Comparison of ENCODE assay signal across 1 cellular context in the genomic region with DNA sequence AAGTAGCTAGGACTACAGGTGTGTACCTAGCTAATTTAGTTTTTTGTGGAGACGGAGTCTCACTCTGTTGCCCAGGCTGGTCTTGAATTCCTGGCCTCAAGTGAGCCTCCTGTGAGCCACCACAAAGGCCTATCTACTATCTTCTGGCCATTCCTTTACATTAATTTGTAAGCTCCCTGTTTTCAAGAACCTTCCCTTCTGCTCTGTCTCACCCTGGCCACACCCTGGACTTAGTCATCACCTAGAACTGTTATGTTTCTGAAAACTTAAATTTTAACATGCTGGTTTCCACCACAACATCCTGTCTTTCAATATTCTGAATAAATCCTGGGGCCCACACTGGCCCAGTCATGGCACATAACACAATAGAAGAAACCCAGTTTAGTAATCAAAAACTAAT.
TF ChIP-seq lines count a peak whose summit lies in the region.

No MANE protein-coding gene starts in this region.

TF ChIP-seq in WTC11, 78 proteins besides CTCF, POLR2A, EP300 and RAD21:
- TF ChIP-seq, protein P1, sequence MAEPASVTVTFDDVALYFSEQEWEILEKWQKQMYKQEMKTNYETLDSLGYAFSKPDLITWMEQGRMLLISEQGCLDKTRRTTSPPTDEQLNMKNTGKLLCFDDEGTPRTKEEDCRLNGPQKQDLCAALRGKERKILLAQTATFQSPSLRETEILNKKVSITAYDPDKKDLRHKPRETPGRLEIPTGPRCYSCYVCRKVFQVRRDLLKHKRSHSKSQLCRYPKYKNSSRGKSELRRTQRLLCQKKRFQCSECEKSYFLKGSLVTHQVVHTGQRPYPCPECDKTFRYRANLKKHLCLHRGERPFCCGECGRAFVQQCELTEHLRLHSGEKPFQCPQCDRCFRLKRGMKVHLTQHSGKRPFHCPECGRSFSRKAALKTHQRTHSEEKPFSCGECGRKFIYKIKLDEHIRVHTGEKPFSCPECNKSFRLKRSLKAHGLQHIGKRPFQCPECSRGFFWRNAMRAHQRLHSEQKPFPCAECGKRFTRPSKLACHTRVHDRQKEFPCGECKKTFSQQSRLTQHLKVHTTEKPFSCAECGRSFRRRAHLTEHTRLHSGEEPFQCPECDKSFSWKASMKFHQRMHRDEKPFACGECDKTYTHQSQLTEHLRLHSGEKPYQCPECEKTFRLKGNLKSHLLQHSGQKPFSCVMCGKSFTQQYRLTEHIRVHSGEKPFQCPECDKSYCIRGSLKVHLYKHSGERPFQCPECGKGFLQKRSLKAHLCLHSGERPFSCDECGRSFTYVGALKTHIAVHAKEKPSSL (CRISPR knock-in tag; conservative IDR thresholded peaks at IDR 0.05): no peak
- TF ChIP-seq, protein P2, sequence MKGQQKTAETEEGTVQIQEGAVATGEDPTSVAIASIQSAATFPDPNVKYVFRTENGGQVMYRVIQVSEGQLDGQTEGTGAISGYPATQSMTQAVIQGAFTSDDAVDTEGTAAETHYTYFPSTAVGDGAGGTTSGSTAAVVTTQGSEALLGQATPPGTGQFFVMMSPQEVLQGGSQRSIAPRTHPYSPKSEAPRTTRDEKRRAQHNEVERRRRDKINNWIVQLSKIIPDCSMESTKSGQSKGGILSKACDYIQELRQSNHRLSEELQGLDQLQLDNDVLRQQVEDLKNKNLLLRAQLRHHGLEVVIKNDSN (CRISPR knock-in tag; IDR thresholded peaks at IDR 0.05): no peak
- TF ChIP-seq, protein P3, sequence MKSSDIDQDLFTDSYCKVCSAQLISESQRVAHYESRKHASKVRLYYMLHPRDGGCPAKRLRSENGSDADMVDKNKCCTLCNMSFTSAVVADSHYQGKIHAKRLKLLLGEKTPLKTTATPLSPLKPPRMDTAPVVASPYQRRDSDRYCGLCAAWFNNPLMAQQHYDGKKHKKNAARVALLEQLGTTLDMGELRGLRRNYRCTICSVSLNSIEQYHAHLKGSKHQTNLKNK (CRISPR knock-in tag; IDR thresholded peaks at IDR 0.05): no peak
- no peak for TF ChIP-seq RELA (CRISPR knock-in tag; IDR thresholded peaks at IDR 0.05; ENCODE audit: borderline replicate concordance)
- TF ChIP-seq GTF2I (CRISPR knock-in tag; conservative IDR thresholded peaks at IDR 0.05): no peak
- TF ChIP-seq RORB (CRISPR knock-in tag; IDR thresholded peaks at IDR 0.05): no peak
- TF ChIP-seq CREB1 (CRISPR knock-in tag; IDR thresholded peaks at IDR 0.05): no peak
- TF ChIP-seq ZNF423 (CRISPR knock-in tag; IDR thresholded peaks at IDR 0.05): no peak
- TF ChIP-seq CBFB (CRISPR knock-in tag; IDR thresholded peaks at IDR 0.05; ENCODE audit: low read depth): no peak
- TF ChIP-seq, protein P4, sequence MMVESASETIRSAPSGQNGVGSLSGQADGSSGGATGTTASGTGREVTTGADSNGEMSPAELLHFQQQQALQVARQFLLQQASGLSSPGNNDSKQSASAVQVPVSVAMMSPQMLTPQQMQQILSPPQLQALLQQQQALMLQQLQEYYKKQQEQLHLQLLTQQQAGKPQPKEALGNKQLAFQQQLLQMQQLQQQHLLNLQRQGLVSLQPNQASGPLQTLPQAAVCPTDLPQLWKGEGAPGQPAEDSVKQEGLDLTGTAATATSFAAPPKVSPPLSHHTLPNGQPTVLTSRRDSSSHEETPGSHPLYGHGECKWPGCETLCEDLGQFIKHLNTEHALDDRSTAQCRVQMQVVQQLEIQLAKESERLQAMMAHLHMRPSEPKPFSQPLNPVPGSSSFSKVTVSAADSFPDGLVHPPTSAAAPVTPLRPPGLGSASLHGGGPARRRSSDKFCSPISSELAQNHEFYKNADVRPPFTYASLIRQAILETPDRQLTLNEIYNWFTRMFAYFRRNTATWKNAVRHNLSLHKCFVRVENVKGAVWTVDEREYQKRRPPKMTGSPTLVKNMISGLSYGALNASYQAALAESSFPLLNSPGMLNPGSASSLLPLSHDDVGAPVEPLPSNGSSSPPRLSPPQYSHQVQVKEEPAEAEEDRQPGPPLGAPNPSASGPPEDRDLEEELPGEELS (CRISPR knock-in tag; IDR thresholded peaks at IDR 0.05): no peak
- no peak for TF ChIP-seq ZNF396 (CRISPR knock-in tag; IDR thresholded peaks at IDR 0.05; ENCODE audit: borderline replicate concordance)
- TF ChIP-seq, protein P5, sequence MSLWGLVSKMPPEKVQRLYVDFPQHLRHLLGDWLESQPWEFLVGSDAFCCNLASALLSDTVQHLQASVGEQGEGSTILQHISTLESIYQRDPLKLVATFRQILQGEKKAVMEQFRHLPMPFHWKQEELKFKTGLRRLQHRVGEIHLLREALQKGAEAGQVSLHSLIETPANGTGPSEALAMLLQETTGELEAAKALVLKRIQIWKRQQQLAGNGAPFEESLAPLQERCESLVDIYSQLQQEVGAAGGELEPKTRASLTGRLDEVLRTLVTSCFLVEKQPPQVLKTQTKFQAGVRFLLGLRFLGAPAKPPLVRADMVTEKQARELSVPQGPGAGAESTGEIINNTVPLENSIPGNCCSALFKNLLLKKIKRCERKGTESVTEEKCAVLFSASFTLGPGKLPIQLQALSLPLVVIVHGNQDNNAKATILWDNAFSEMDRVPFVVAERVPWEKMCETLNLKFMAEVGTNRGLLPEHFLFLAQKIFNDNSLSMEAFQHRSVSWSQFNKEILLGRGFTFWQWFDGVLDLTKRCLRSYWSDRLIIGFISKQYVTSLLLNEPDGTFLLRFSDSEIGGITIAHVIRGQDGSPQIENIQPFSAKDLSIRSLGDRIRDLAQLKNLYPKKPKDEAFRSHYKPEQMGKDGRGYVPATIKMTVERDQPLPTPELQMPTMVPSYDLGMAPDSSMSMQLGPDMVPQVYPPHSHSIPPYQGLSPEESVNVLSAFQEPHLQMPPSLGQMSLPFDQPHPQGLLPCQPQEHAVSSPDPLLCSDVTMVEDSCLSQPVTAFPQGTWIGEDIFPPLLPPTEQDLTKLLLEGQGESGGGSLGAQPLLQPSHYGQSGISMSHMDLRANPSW (CRISPR knock-in tag; conservative IDR thresholded peaks at IDR 0.05; ENCODE audit: low read depth): no peak
TF ChIP-seq in WTC11: peak in this region for 0.
